Comparison of ENCODE assay signal across 17 cellular contexts in genomic region chr5:134022333-134022732, GRCh38. TPM values are rescaled to one million over a fixed set of nuclear protein-coding genes. Genes with fewer than 3 reads are reported as not detected.
A peak's percentile ranks its signal among the peaks of the same experiment; 100 is the strongest.
DNase-seq lines count a peak whose midpoint lies in the region; ATAC-seq and TF ChIP-seq lines count a peak whose summit lies in the region.
"Had no signal": no experiment of that assay in that cellular context is flagged by ENCODE, and none has a peak within 500 bp of the region (broad histone marks: within the 10 kb centered on the region; RNA-seq: fewer than 3 reads in every experiment).

No MANE protein-coding gene starts in this region.

- no peak for ATAC-seq in GM18861 (IDR thresholded peaks at IDR 0.05; ENCODE audit: unreplicated experiment)
- ATAC-seq: CD8-positive, alpha-beta T cell had no signal

- no peak for TF ChIP-seq POLR2A in esophagus muscularis mucosa (IDR thresholded peaks at IDR 0.05; ENCODE audit: low read depth)

- no TSS peak for BruUV-seq in PC-9 (replicated peaks; lab: Mats Ljungman, UMichigan)

- no peak overlapping the region for H2AFZ ChIP-seq in PC-9

- no peak for TF ChIP-seq CTCF in PC-9 (conservative IDR thresholded peaks at IDR 0.05)
- no peak for TF ChIP-seq CTCF in left ventricle myocardium inferior (IDR thresholded peaks at IDR 0.05; ENCODE audit: borderline replicate concordance)
- TF ChIP-seq CTCF in esophagus muscularis mucosa (IDR thresholded peaks at IDR 0.05), result no peak

- H3K9me3 ChIP-seq in PC-9 (ENCODE audit: insufficient read depth, low read depth) (no peaks in the 10 kb centered on the region), left ventricle myocardium inferior (replicated peaks) (no peaks in the 10 kb centered on the region), esophagus muscularis mucosa (no peaks in the 10 kb centered on the region)
- H3K9me3 ChIP-seq: BLaER1 treated with 17β-estradiol and CSF1 and Interleukin-3, amounts not matched to agents 10 nM and 100 nM; SJCRH30 had no signal

- peak overlapping the region; percentile 92 for H3K27ac ChIP-seq in PC-9
- H3K27ac ChIP-seq in left ventricle myocardium inferior (replicated peaks), result peak overlapping the region; percentile 36
- no peak overlapping the region for H3K27ac ChIP-seq in esophagus muscularis mucosa (replicated peaks in 1 of 4)
- H3K27ac ChIP-seq: BLaER1 treated with 17β-estradiol and CSF1 and Interleukin-3, amounts not matched to agents 10 nM and 100 nM; SJCRH30 had no signal

- H3K27me3 ChIP-seq in PC-9 (ENCODE audit: insufficient read depth, low read depth), result no peaks in the 10 kb centered on the region
- H3K27me3 ChIP-seq in left ventricle myocardium inferior (ENCODE audit: low read depth), result no peaks in the 10 kb centered on the region
- peaks cover 0 to 16% (median 0%) of the 10 kb centered on the region in 4 donors for H3K27me3 ChIP-seq in esophagus muscularis mucosa
- H3K27me3 ChIP-seq: BLaER1 treated with 17β-estradiol and CSF1 and Interleukin-3, amounts not matched to agents 10 nM and 100 nM; SJCRH30 had no signal

- WGBS in esophagus muscularis mucosa, result 76% methylated on average over 4 of the region's 4 CpGs

- H3K9me2 ChIP-seq in PC-9 (ENCODE audit: insufficient read depth), result no peaks in the 10 kb centered on the region

- H3K36me3 ChIP-seq in PC-9 (ENCODE audit: low read depth) (no peaks in the 10 kb centered on the region), left ventricle myocardium inferior (no peaks in the 10 kb centered on the region), esophagus muscularis mucosa (no peaks in the 10 kb centered on the region)
- H3K36me3 ChIP-seq: BLaER1 treated with 17β-estradiol and CSF1 and Interleukin-3, amounts not matched to agents 10 nM and 100 nM; SJCRH30 had no signal

- no peak overlapping the region for H3K4me3 ChIP-seq in PC-9
- no peak overlapping the region for H3K4me3 ChIP-seq in left ventricle myocardium inferior
- no peak overlapping the region for H3K4me3 ChIP-seq in esophagus muscularis mucosa
- H3K4me3 ChIP-seq: BLaER1 treated with 17β-estradiol and CSF1 and Interleukin-3, amounts not matched to agents 10 nM and 100 nM; SJCRH30 had no signal

- intact Hi-C loops in PC-9 (cut with micrococcal nuclease; ENCODE audit: unreplicated experiment) (no loop called here), left ventricle myocardium inferior (cut with micrococcal nuclease) (no loop called here), esophagus muscularis mucosa (cut with DNase I) (no loop called here)

- DNase-seq in DMS 273 treated with DMSO at 0.1 percent for 48 hours (lab: John Stamatoyannopoulos, UW) (peak; percentile 54), NCI-H2227 treated with DMSO at 0.1 percent for 48 hours (lab: John Stamatoyannopoulos, UW) (peak; percentile 38), PC-9 (no peak), left ventricle myocardium inferior (no peak), germinal center (ENCODE audit: low spot score) (no peak), esophagus muscularis mucosa (ENCODE audit: extremely low spot score) (no peak)
- DNase-seq in activated effector memory CD4-positive, alpha-beta T cell treated with anti-CD3 and anti-CD28 coated beads, Interleukin-2, amount 50 U/mL, for 16 hours, result no peak
- DNase-seq: CD8-positive, alpha-beta T cell; DMS79 treated with DMSO at 0.1 percent for 48 hours; Karpas-422; NCI-H1417 treated with DMSO at 0.1 percent for 48 hours; NCI-H187 treated with DMSO at 0.1 percent for 48 hours; NCI-H526 treated with DMSO at 0.1 percent for 48 hours; NK-92 treated with Interleukin-12 subunit alpha and Interleukin-12 subunit beta, amount 100 ng/mL, for 24 hours; SJCRH30 had no signal

- peaks cover 68% of the 10 kb centered on the region for H3K4me1 ChIP-seq in PC-9 (replicated peaks; ENCODE audit: insufficient read depth)
- peaks cover 31% of the 10 kb centered on the region for H3K4me1 ChIP-seq in left ventricle myocardium inferior
- H3K4me1 ChIP-seq in esophagus muscularis mucosa, result no peaks in the 10 kb centered on the region
- H3K4me1 ChIP-seq: SJCRH30 had no signal

- peak overlapping the region; percentile 68; the same call in 1 of the 2 replicates for H3K4me2 ChIP-seq in PC-9
- H3K4me2 ChIP-seq: BLaER1 treated with 17β-estradiol and CSF1 and Interleukin-3, amounts not matched to agents 10 nM and 100 nM had no signal

- H3F3A ChIP-seq in PC-9 (ENCODE audit: insufficient read depth, low read depth), result peaks cover 52% of the 10 kb centered on the region

- no peaks in the 10 kb centered on the region for H4K20me1 ChIP-seq in PC-9 (ENCODE audit: insufficient read depth)
- H4K20me1 ChIP-seq: BLaER1 treated with 17β-estradiol and CSF1 and Interleukin-3, amounts not matched to agents 10 nM and 100 nM had no signal

- no peak for TF ChIP-seq EP300 in esophagus muscularis mucosa (IDR thresholded peaks at IDR 0.05)

- no peaks in the 10 kb centered on the region for H3K79me2 ChIP-seq in PC-9 (ENCODE audit: low read depth)

- POLR2A ChIA-PET in PC-9 (lab: Charles Lee; ENCODE audit: unreplicated experiment), result no interaction called here

- CTCF ChIA-PET in PC-9 (lab: Charles Lee), result no interaction called here

RNA-seq across cellular contexts. Expression of gene VDAC1, which starts 17.6 kb away (rescaled TPM):
- total RNA-seq in PC-9 (2021), result 157 and 228 TPM in 2 replicates
- 501 TPM for total RNA-seq in left ventricle myocardium inferior
- 100 to 1,000 TPM; 113 to 125 (median 118) TPM for total RNA-seq in esophagus muscularis mucosa

RNA-seq across cellular contexts. Expression of gene C5orf15, which starts 53.9 kb away (rescaled TPM):
- total RNA-seq in PC-9 (2021), result 24.4 and 45.0 TPM in 2 replicates
- total RNA-seq in left ventricle myocardium inferior, result 34.4 TPM
- 10 to 100 TPM; 20.3 to 26.1 (median 22.2) TPM for total RNA-seq in esophagus muscularis mucosa

Comparison
In these comparisons a context has a peak if more than half of its experiments do, and no peak if none do; other contexts are left out.
1. DNase-seq: peak in DMS 273 treated with DMSO at 0.1 percent for 48 hours (single experiment) and NCI-H2227 treated with DMSO at 0.1 percent for 48 hours (single experiment); none in PC-9 (0 of 2), left ventricle myocardium inferior (single experiment), germinal center (single experiment), activated effector memory CD4-positive, alpha-beta T cell treated with anti-CD3 and anti-CD28 coated beads, Interleukin-2, amount 50 U/mL, for 16 hours (single experiment) and esophagus muscularis mucosa (single experiment).
2. H3K27ac ChIP-seq: peak in PC-9 (single experiment) and left ventricle myocardium inferior (single experiment); none in esophagus muscularis mucosa (0 of 4).